10 cellular contexts compared by ENCODE assay signal in genomic region chr4:55444822-55445221, GRCh38. TPM values are rescaled to one million over a fixed set of nuclear protein-coding genes. Genes with fewer than 3 reads are reported as not detected.
DNase-seq lines count a peak whose midpoint lies in the region; TF ChIP-seq lines count a peak whose summit lies in the region.
"Had no signal": no experiment of that assay in that cellular context is flagged by ENCODE, and none has a peak within 500 bp of the region (broad histone marks: within the 10 kb centered on the region; RNA-seq: fewer than 3 reads in every experiment).

No MANE protein-coding gene starts in this region.

- H3K9me3 Mint-ChIP-seq in activated naive CD8-positive, alpha-beta T cell treated with anti-CD3 and anti-CD28 coated beads for 36 hours: no peaks in the 10 kb centered on the region
- H3K9me3 Mint-ChIP-seq: T-helper 1 cell treated with Interleukin-12 subunit alpha and Interleukin-12 subunit beta and Interleukin-4 antibody, amounts not matched to agents 30 μg/mL and 1 μg/mL, for 36 hours had no signal

- in situ Hi-C loops in T47D (cut with HindIII; ENCODE audit: low pct_unique_long_range_greater_than_20kb, low sequenced_read_pairs): no loop called here

- H2BK120ac ChIP-seq in mesenchymal stem cell (ENCODE audit: low read depth, low read length): no peak overlapping the region

- H3K4me3 ChIP-seq in mesenchymal stem cell (ENCODE audit: insufficient read depth in 1 of 2, low read depth in 1 of 2, low read length in 2 of 2) (no peak overlapping the region), ovary (no peak overlapping the region)

- no peak overlapping the region for H4K91ac ChIP-seq in mesenchymal stem cell (ENCODE audit: low read length)

- no peak overlapping the region for H3K9ac ChIP-seq in mesenchymal stem cell (ENCODE audit: low read length)

- H3K36me3 ChIP-seq in mesenchymal stem cell (ENCODE audit: control insufficient read depth in 1 of 2, insufficient read depth in 2 of 2, low read depth in 1 of 2, low read length in 2 of 2): peaks cover 0 to 55% of the 10 kb centered on the region in 2 experiments
- no peaks in the 10 kb centered on the region for H3K36me3 ChIP-seq in ovary

- H3K4me1 ChIP-seq in mesenchymal stem cell (ENCODE audit: control insufficient read depth, insufficient read depth, low read depth, low read length) (peaks cover 7% of the 10 kb centered on the region), ovary (ENCODE audit: insufficient read depth) (no peaks in the 10 kb centered on the region)

- H2BK15ac ChIP-seq in mesenchymal stem cell (ENCODE audit: low read depth, poor library complexity, severe bottlenecking): no peak overlapping the region

- no peak overlapping the region for H3K4me3 Mint-ChIP-seq in activated naive CD8-positive, alpha-beta T cell treated with anti-CD3 and anti-CD28 coated beads for 36 hours
- H3K4me3 Mint-ChIP-seq: T-helper 1 cell treated with Interleukin-12 subunit alpha and Interleukin-12 subunit beta and Interleukin-4 antibody, amounts not matched to agents 30 μg/mL and 1 μg/mL, for 36 hours had no signal

- H3K27me3 Mint-ChIP-seq in activated naive CD8-positive, alpha-beta T cell treated with anti-CD3 and anti-CD28 coated beads for 36 hours: no peaks in the 10 kb centered on the region

- H3K9me3 ChIP-seq in mesenchymal stem cell (ENCODE audit: control insufficient read depth, low read length) (no peaks in the 10 kb centered on the region), ovary (no peaks in the 10 kb centered on the region)

- H3K27ac ChIP-seq in mesenchymal stem cell (ENCODE audit: low read length, poor library complexity, severe bottlenecking): no peak overlapping the region
- no peak overlapping the region for H3K27ac ChIP-seq in ovary

- TF ChIP-seq POLR2A in ovary (IDR thresholded peaks at IDR 0.05): no peak

- H2BK12ac ChIP-seq in mesenchymal stem cell (ENCODE audit: low read length in 2 of 2): no peak overlapping the region

- H2AFZ ChIP-seq in mesenchymal stem cell (ENCODE audit: low read depth, low read length): no peak overlapping the region

- H3K27me3 ChIP-seq in mesenchymal stem cell (ENCODE audit: control insufficient read depth in 1 of 2, insufficient read depth in 1 of 2, low read length in 2 of 2) (no peaks in the 10 kb centered on the region), ovary (no peaks in the 10 kb centered on the region)

- no peak overlapping the region for H2AK5ac ChIP-seq in mesenchymal stem cell (ENCODE audit: low read length, severe bottlenecking)

- intact Hi-C loops in ovary (cut with DNase I): no loop called here

- no peak overlapping the region for H3K23ac ChIP-seq in mesenchymal stem cell (ENCODE audit: low read length in 2 of 2)

- TF ChIP-seq CTCF in ovary (IDR thresholded peaks at IDR 0.05): no peak

- H3K14ac ChIP-seq in mesenchymal stem cell (ENCODE audit: low read length in 2 of 2): no peak overlapping the region

- H2BK5ac ChIP-seq in mesenchymal stem cell (ENCODE audit: low read depth, low read length, poor library complexity, severe bottlenecking): no peak overlapping the region

- 89% methylated on average over 1 of the region's 2 CpGs for WGBS in mesenchymal stem cell
- WGBS in ovary, 3 donors: 30 to 45% (median 40%) methylated on average over 1 to 2 of the region's 2 CpGs

- no peak overlapping the region for H3K4me2 ChIP-seq in mesenchymal stem cell (ENCODE audit: low read length, poor library complexity, severe bottlenecking)

- no peak overlapping the region for H4K8ac ChIP-seq in mesenchymal stem cell (ENCODE audit: low read length)

- no peak overlapping the region for H3K18ac ChIP-seq in mesenchymal stem cell (ENCODE audit: low read depth in 1 of 2, low read length in 2 of 2)

- H3K79me1 ChIP-seq in mesenchymal stem cell (replicated peaks; ENCODE audit: low read length, poor library complexity, severe bottlenecking): no peaks in the 10 kb centered on the region

- H3K36me3 Mint-ChIP-seq in activated naive CD8-positive, alpha-beta T cell treated with anti-CD3 and anti-CD28 coated beads for 36 hours: peaks cover 12% of the 10 kb centered on the region

- H3K4me1 Mint-ChIP-seq in activated naive CD8-positive, alpha-beta T cell treated with anti-CD3 and anti-CD28 coated beads for 36 hours: peaks cover 12% of the 10 kb centered on the region

- H3K4ac ChIP-seq in mesenchymal stem cell (ENCODE audit: low read depth in 1 of 2, low read length in 2 of 2): no peak overlapping the region

- no peak for TF ChIP-seq EP300 in ovary (IDR thresholded peaks at IDR 0.05)

- H3K27ac Mint-ChIP-seq in activated naive CD8-positive, alpha-beta T cell treated with anti-CD3 and anti-CD28 coated beads for 36 hours: no peak overlapping the region
- H3K27ac Mint-ChIP-seq: T-helper 1 cell treated with Interleukin-12 subunit alpha and Interleukin-12 subunit beta and Interleukin-4 antibody, amounts not matched to agents 30 μg/mL and 1 μg/mL, for 36 hours had no signal

- DNase-seq in ELR (ENCODE audit: low read depth): peak; percentile 51
- peak; percentile 46 for DNase-seq in LHCN-M2 (ENCODE audit: low read depth)
- DNase-seq in T47D (ENCODE audit: low read depth in 1 of 2, low spot score in 1 of 2): peak; percentile 9 to 68
- DNase-seq in mesenchymal stem cell: peak; percentile 39
- DNase-seq in activated naive CD8-positive, alpha-beta T cell treated with anti-CD3 and anti-CD28 coated beads for 36 hours: no peak
- DNase-seq in NCI-H345 treated with DMSO at 0.1 percent for 48 hours (lab: John Stamatoyannopoulos, UW; ENCODE audit: unreplicated experiment): no peak
- DNase-seq in NCI-H2081 treated with DMSO at 0.1 percent for 48 hours (lab: John Stamatoyannopoulos, UW): no peak
- no peak for DNase-seq in ovary
- DNase-seq: stimulated activated CD4-positive, alpha-beta T cell treated with anti-CD3 and anti-CD28 coated beads, Interleukin-4, amount 100 ng/mL, for 24 hours had no signal

RNA-seq across cellular contexts. Expression of gene TMEM165, which starts 49.1 kb away (rescaled TPM):
- total RNA-seq in LHCN-M2 (2014; rRNA removed): 176 and 184 TPM in 2 replicates
- 54.1 TPM for polyA plus RNA-seq in LHCN-M2 (2012)
- 98.0 TPM for polyA plus RNA-seq in mesenchymal stem cell (2013, experiment 1 of 2)
- 99.5 TPM for polyA plus RNA-seq in mesenchymal stem cell (2013, experiment 2 of 2)
- 10 to 100 TPM; 59.7 to 60.8 TPM for total RNA-seq in activated naive CD8-positive, alpha-beta T cell treated with anti-CD3 and anti-CD28 coated beads for 36 hours
- 100 to 1,000 TPM in 1 of 7 donors, 10 to 100 TPM in 6; 54.6 to 230 (median 84.1) TPM for total RNA-seq in ovary
- 10 to 100 TPM; 33.3 to 57.8 TPM for polyA plus RNA-seq in ovary

Comparison
In these comparisons a context has a peak if more than half of its experiments do, and no peak if none do; other contexts are left out.
1. DNase-seq: peak in ELR (single experiment), LHCN-M2 (single experiment), T47D (2 of 2) and mesenchymal stem cell (single experiment); none in activated naive CD8-positive, alpha-beta T cell treated with anti-CD3 and anti-CD28 coated beads for 36 hours (single experiment), NCI-H345 treated with DMSO at 0.1 percent for 48 hours (single experiment), NCI-H2081 treated with DMSO at 0.1 percent for 48 hours (single experiment) and ovary (0 of 5).